In the genomic region with DNA sequence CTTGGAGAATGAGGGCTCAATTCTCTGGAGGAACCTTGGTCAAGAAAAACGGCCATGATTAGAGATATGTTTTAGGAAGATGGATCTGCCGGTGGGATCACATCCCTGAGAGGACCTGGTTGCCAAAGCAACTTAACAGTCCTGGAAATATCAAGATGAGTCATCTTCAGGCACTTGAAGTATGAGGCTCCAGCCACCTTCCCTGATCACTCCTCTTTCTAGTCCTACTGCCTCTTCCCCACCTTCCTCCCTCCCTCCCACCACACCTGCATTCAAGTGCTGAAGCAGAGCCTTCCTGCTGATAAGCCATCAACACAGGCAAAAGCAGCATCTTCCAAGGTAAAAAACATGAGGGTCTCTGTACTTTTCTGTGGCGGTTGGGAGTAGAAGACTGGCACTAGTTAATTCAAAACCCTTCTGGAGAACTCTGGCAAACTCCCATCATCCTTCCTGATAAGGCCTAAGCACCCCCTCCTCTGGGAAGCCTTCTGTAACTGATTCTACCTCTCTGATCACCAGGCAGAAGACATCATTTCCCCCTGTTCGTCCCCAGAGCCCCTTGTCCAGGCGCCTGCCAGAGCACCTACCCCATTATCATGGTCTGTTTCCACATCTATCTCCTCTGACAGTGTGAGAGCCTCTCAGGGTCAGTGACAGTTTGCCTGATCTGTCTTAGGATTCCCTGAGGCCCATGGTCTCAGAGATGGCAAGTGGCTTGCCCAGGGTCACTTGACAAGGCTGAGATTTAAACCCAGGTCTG, we compare ENCODE assay signal across 18 cellular contexts.
DNase-seq lines count a peak whose midpoint lies in the region; ATAC-seq and TF ChIP-seq lines count a peak whose summit lies in the region.
"Had no signal": no experiment of that assay in that cellular context is flagged by ENCODE, and none has a peak within 500 bp of the region (broad histone marks: within the 10 kb centered on the region; RNA-seq: fewer than 3 reads in every experiment).

No MANE protein-coding gene starts in this region.

- H3K4me3 ChIP-seq in GM23338 (no peak overlapping the region), PC-9 (no peak overlapping the region), endodermal cell (ENCODE audit: low read length) (no peak overlapping the region), psoas muscle (no peak overlapping the region)
- H3K4me3 ChIP-seq: colonic mucosa, gastrocnemius medialis, thoracic aorta had no signal

- H3K9me2 ChIP-seq in GM23338 (ENCODE audit: insufficient read depth): no peaks in the 10 kb centered on the region
- no peaks in the 10 kb centered on the region for H3K9me2 ChIP-seq in PC-9 (ENCODE audit: insufficient read depth)

- H3K36me3 ChIP-seq in GM23338 (ENCODE audit: insufficient read depth) (no peaks in the 10 kb centered on the region), PC-9 (ENCODE audit: low read depth) (no peaks in the 10 kb centered on the region), endodermal cell (ENCODE audit: control insufficient read depth, insufficient read depth, low read length) (no peaks in the 10 kb centered on the region), psoas muscle (ENCODE audit: insufficient read depth in 1 of 2, low read depth in 1 of 2) (peaks cover 2 to 4% of the 10 kb centered on the region in 2 donors)
- H3K36me3 ChIP-seq: colonic mucosa, gastrocnemius medialis had no signal

- DNase-seq in GM23338 (ENCODE audit: low spot score) (peak; percentile 15), PC-9 (peak; percentile 22 to 50), endodermal cell (peak; percentile 75), renal cortical epithelial cell (ENCODE audit: low read depth) (peak; percentile 52), psoas muscle (no peak)
- no peak for DNase-seq in activated CD4-positive, alpha-beta memory T cell treated with anti-CD3 and anti-CD28 coated beads for 36 hours
- DNase-seq in activated naive CD4-positive, alpha-beta T cell treated with Interleukin-2 at 50 U/mL for 16 hours: no peak
- DNase-seq: activated gamma-delta T cell, aorta, C1 segment of cervical spinal cord, colonic mucosa, DMS 273 treated with DMSO at 0.1 percent for 48 hours, gastrocnemius medialis, NCI-H1436, T1000 had no signal

- BruUV-seq in PC-9 (replicated peaks; lab: Mats Ljungman, UMichigan): no TSS peak

- H2AFZ ChIP-seq in GM23338 (no peak overlapping the region), PC-9 (no peak overlapping the region)

- H3K9me3 ChIP-seq in PC-9 (ENCODE audit: insufficient read depth, low read depth) (no peaks in the 10 kb centered on the region), endodermal cell (ENCODE audit: control insufficient read depth, low read length) (no peaks in the 10 kb centered on the region), psoas muscle (no peaks in the 10 kb centered on the region)
- H3K9me3 ChIP-seq: colonic mucosa, gastrocnemius medialis, thoracic aorta had no signal

- H3K4me1 Mint-ChIP-seq in GM23338 (peaks cover 8% of the 10 kb centered on the region), endodermal cell (no peaks in the 10 kb centered on the region)
- no peaks in the 10 kb centered on the region for H3K4me1 Mint-ChIP-seq in activated CD4-positive, alpha-beta memory T cell treated with anti-CD3 and anti-CD28 coated beads for 36 hours (ENCODE audit: low read depth)
- H3K4me1 Mint-ChIP-seq: activated CD4-positive, alpha-beta T cell treated with anti-CD3 and anti-CD28 coated beads for 36 hours had no signal

- ATAC-seq in GM23338: peak; percentile 23; the same call in 2 of the 3 replicates
- no peak for ATAC-seq in psoas muscle
- ATAC-seq: activated CD4-positive, alpha-beta T cell treated with anti-CD3 and anti-CD28 coated beads for 36 hours; gastrocnemius medialis; naive thymus-derived CD4-positive, alpha-beta T cell had no signal

- H3K36me3 Mint-ChIP-seq in GM23338 (ENCODE audit: low read depth) (no peaks in the 10 kb centered on the region), endodermal cell (ENCODE audit: low read depth) (no peaks in the 10 kb centered on the region)
- H3K36me3 Mint-ChIP-seq in activated CD4-positive, alpha-beta memory T cell treated with anti-CD3 and anti-CD28 coated beads for 36 hours: peaks cover 9% of the 10 kb centered on the region

- no peak overlapping the region for H3K9ac ChIP-seq in endodermal cell (ENCODE audit: extremely low read depth, low read length, poor library complexity, severe bottlenecking)

- TF ChIP-seq CTCF in GM23338 (conservative IDR thresholded peaks at IDR 0.05; ENCODE audit: low read depth in 2 of 2) (no peak), PC-9 (conservative IDR thresholded peaks at IDR 0.05) (no peak), endodermal cell (conservative IDR thresholded peaks at IDR 0.05) (no peak), psoas muscle (IDR thresholded peaks at IDR 0.05) (no peak)

- H3F3A ChIP-seq in GM23338 (replicated peaks; ENCODE audit: low read depth) (no peaks in the 10 kb centered on the region), PC-9 (ENCODE audit: insufficient read depth, low read depth) (no peaks in the 10 kb centered on the region)

- H3K9me3 Mint-ChIP-seq in GM23338 (no peaks in the 10 kb centered on the region), endodermal cell (no peaks in the 10 kb centered on the region)
- H3K9me3 Mint-ChIP-seq in activated CD4-positive, alpha-beta memory T cell treated with anti-CD3 and anti-CD28 coated beads for 36 hours: no peaks in the 10 kb centered on the region
- H3K9me3 Mint-ChIP-seq: naive thymus-derived CD4-positive, alpha-beta T cell had no signal

- H3K4me1 ChIP-seq in GM23338 (ENCODE audit: insufficient read depth) (no peaks in the 10 kb centered on the region), PC-9 (replicated peaks; ENCODE audit: insufficient read depth) (no peaks in the 10 kb centered on the region), endodermal cell (ENCODE audit: control insufficient read depth, insufficient read depth, low read length) (no peaks in the 10 kb centered on the region), psoas muscle (peaks cover 15% of the 10 kb centered on the region)
- H3K4me1 ChIP-seq: colonic mucosa had no signal

- no peaks in the 10 kb centered on the region for H3K79me2 ChIP-seq in GM23338 (replicated peaks; ENCODE audit: insufficient read depth)
- H3K79me2 ChIP-seq in PC-9 (ENCODE audit: low read depth): no peaks in the 10 kb centered on the region

- H3K4me2 ChIP-seq in GM23338 (no peak overlapping the region), PC-9 (no peak overlapping the region)

- H3K27ac Mint-ChIP-seq in GM23338: no peak overlapping the region; the same call in 1 of the 2 replicates
- H3K27ac Mint-ChIP-seq in endodermal cell: no peak overlapping the region
- H3K27ac Mint-ChIP-seq in activated CD4-positive, alpha-beta memory T cell treated with anti-CD3 and anti-CD28 coated beads for 36 hours: no peak overlapping the region
- H3K27ac Mint-ChIP-seq: activated CD4-positive, alpha-beta T cell treated with anti-CD3 and anti-CD28 coated beads for 36 hours; naive thymus-derived CD4-positive, alpha-beta T cell had no signal

- H3K4me3 Mint-ChIP-seq in GM23338 (no peak overlapping the region), endodermal cell (no peak overlapping the region)
- H3K4me3 Mint-ChIP-seq in activated CD4-positive, alpha-beta memory T cell treated with anti-CD3 and anti-CD28 coated beads for 36 hours: no peak overlapping the region
- H3K4me3 Mint-ChIP-seq: activated CD4-positive, alpha-beta T cell treated with anti-CD3 and anti-CD28 coated beads for 36 hours; naive thymus-derived CD4-positive, alpha-beta T cell had no signal

- POLR2A ChIA-PET in PC-9 (lab: Charles Lee; ENCODE audit: unreplicated experiment): interaction anchor here (0.7 kb wide), 1 partner anchor 1425 kb away, joined by 4 read pairs; no protein-coding TSS in a partner anchor
- POLR2A ChIA-PET in activated CD4-positive, alpha-beta memory T cell treated with anti-CD3 and anti-CD28 coated beads for 36 hours (lab: Charles Lee): no interaction called here

- no peaks in the 10 kb centered on the region for H3K27me3 ChIP-seq in GM23338 (ENCODE audit: insufficient read depth)
- H3K27me3 ChIP-seq in PC-9 (ENCODE audit: insufficient read depth, low read depth): no peaks in the 10 kb centered on the region
- H3K27me3 ChIP-seq in endodermal cell (ENCODE audit: control insufficient read depth, insufficient read depth, low read length, poor library complexity, severe bottlenecking): no peaks in the 10 kb centered on the region
- no peaks in the 10 kb centered on the region for H3K27me3 ChIP-seq in psoas muscle (ENCODE audit: insufficient read depth in 3 of 3, low read length in 2 of 3)
- H3K27me3 ChIP-seq: colonic mucosa, gastrocnemius medialis had no signal

- CTCF ChIA-PET in PC-9 (lab: Charles Lee): no interaction called here
- CTCF ChIA-PET in activated CD4-positive, alpha-beta memory T cell treated with anti-CD3 and anti-CD28 coated beads for 36 hours (lab: Charles Lee): interaction anchor here (0.8 to 1.4 kb wide), 6 partner anchors 8 to 77 kb away, joined by 3 to 9 read pairs (median 4); no protein-coding TSS in a partner anchor

- 79 to 80% methylated on average over 5 of the region's 5 CpGs for WGBS in endodermal cell (ENCODE audit: insufficient coverage in 1 of 2, insufficient read length in 1 of 2), 2 experiments
- WGBS in psoas muscle, 3 donors: 85 to 89% (median 86%) methylated on average over 5 of the region's 5 CpGs

- intact Hi-C loops in PC-9 (cut with micrococcal nuclease; ENCODE audit: unreplicated experiment) (loop anchor here (5.0 kb wide), 1 partner anchor 58 kb away; no protein-coding TSS in a partner anchor), psoas muscle (cut with DNase I) (loop anchor here in 1 of 2 donors (5.0 kb wide), 1 partner anchor 78 kb away; a partner anchor contains a TSS)
- intact Hi-C loops in activated CD4-positive, alpha-beta memory T cell treated with anti-CD3 and anti-CD28 coated beads for 36 hours (cut with micrococcal nuclease): no loop called here

- no peak overlapping the region for H3K27ac ChIP-seq in GM23338 (ENCODE audit: low read depth)
- H3K27ac ChIP-seq in PC-9: no peak overlapping the region
- H3K27ac ChIP-seq in endodermal cell (ENCODE audit: low read depth, low read length): no peak overlapping the region
- no peak overlapping the region for H3K27ac ChIP-seq in psoas muscle
- H3K27ac ChIP-seq: colonic mucosa, gastrocnemius medialis, thoracic aorta had no signal

- H4K20me1 ChIP-seq in GM23338 (replicated peaks; ENCODE audit: insufficient read depth) (no peaks in the 10 kb centered on the region; the same call in 1 of the 2 replicates), PC-9 (ENCODE audit: insufficient read depth) (no peaks in the 10 kb centered on the region)

- H3K27me3 Mint-ChIP-seq in GM23338 (ENCODE audit: insufficient read depth, low read depth, poor library complexity): no peaks in the 10 kb centered on the region
- H3K27me3 Mint-ChIP-seq in endodermal cell (ENCODE audit: insufficient read depth): no peaks in the 10 kb centered on the region
- H3K27me3 Mint-ChIP-seq in activated CD4-positive, alpha-beta memory T cell treated with anti-CD3 and anti-CD28 coated beads for 36 hours: no peaks in the 10 kb centered on the region
- H3K27me3 Mint-ChIP-seq: activated CD4-positive, alpha-beta T cell treated with anti-CD3 and anti-CD28 coated beads for 36 hours; naive thymus-derived CD4-positive, alpha-beta T cell had no signal

TF ChIP-seq in GM23338, 12 proteins besides CTCF, POLR2A, EP300 and RAD21 (continues in another document):
- no peak for TF ChIP-seq EZH2phosphoT487 (IDR thresholded peaks at IDR 0.05; ENCODE audit: unreplicated experiment)
- TF ChIP-seq ZNF331 (CRISPR knock-in tag; IDR thresholded peaks at IDR 0.05; ENCODE audit: low read depth): no peak
- TF ChIP-seq ZNF114 (CRISPR knock-in tag; IDR thresholded peaks at IDR 0.05): no peak

Comparison
In these comparisons a context has a peak if more than half of its experiments do, and no peak if none do; other contexts are left out.
1. DNase-seq: peak in GM23338 (single experiment), PC-9 (2 of 2), endodermal cell (single experiment) and renal cortical epithelial cell (single experiment); none in activated CD4-positive, alpha-beta memory T cell treated with anti-CD3 and anti-CD28 coated beads for 36 hours (single experiment), psoas muscle (0 of 2) and activated naive CD4-positive, alpha-beta T cell treated with Interleukin-2 at 50 U/mL for 16 hours (single experiment).